ENCODE assay signal across 14 cellular contexts in genomic region chr3:103690536-103690935, GRCh38.
DNase-seq lines count a peak whose midpoint lies in the region; ATAC-seq and TF ChIP-seq lines count a peak whose summit lies in the region.
"Had no signal": no experiment of that assay in that cellular context is flagged by ENCODE, and none has a peak within 500 bp of the region (broad histone marks: within the 10 kb centered on the region; RNA-seq: fewer than 3 reads in every experiment).

No MANE protein-coding gene starts in this region.

- no peak overlapping the region for H3K4me3 Mint-ChIP-seq in WTC11
- H3K4me3 Mint-ChIP-seq: CD4-positive, alpha-beta T cell had no signal

- H3K4me1 Mint-ChIP-seq in WTC11: peaks cover 5% of the 10 kb centered on the region; the same call in 1 of the 2 replicates

- H3K27me3 Mint-ChIP-seq in WTC11 (ENCODE audit: low read depth): no peaks in the 10 kb centered on the region
- H3K27me3 Mint-ChIP-seq: CD4-positive, alpha-beta T cell had no signal

- TF ChIP-seq CTCF in WTC11 (IDR thresholded peaks at IDR 0.05) (no peak), foreskin keratinocyte (conservative IDR thresholded peaks at IDR 0.05) (no peak)

- peak; percentile 89 for ATAC-seq in WTC11
- ATAC-seq in foreskin keratinocyte: no peak
- ATAC-seq: HCT116 had no signal

- no peaks in the 10 kb centered on the region for H3K4me1 ChIP-seq in foreskin keratinocyte
- H3K4me1 ChIP-seq: BLaER1 treated with 17β-estradiol and CSF1 and Interleukin-3, amounts not matched to agents 10 nM and 100 nM had no signal

- no peak overlapping the region for H3K27ac ChIP-seq in foreskin keratinocyte
- H3K27ac ChIP-seq: BLaER1 treated with 17β-estradiol and CSF1 and Interleukin-3, amounts not matched to agents 10 nM and 100 nM had no signal

- CTCF ChIA-PET in WTC11 (lab: Charles Lee): interaction anchor here (0.8 kb wide), 1 partner anchor 395 kb away, joined by 3 read pairs; no protein-coding TSS in a partner anchor

- POLR2A ChIA-PET in WTC11 (lab: Charles Lee): no interaction called here

- H3K27me3 ChIP-seq in foreskin keratinocyte: no peaks in the 10 kb centered on the region
- H3K27me3 ChIP-seq: BLaER1 treated with 17β-estradiol and CSF1 and Interleukin-3, amounts not matched to agents 10 nM and 100 nM had no signal

- no peak overlapping the region for H3K27ac Mint-ChIP-seq in WTC11
- H3K27ac Mint-ChIP-seq: CD4-positive, alpha-beta T cell had no signal

- peaks cover 35% of the 10 kb centered on the region for H3K9me3 Mint-ChIP-seq in WTC11

- DNase-seq in SIG-M5 treated with dmso at 0.1 percent for 504 hours (lab: John Stamatoyannopoulos, UW; ENCODE audit: unreplicated experiment) (peak; percentile 2), SIG-M5 (lab: John Stamatoyannopoulos, UW) (no peak), WTC11 (ENCODE audit: low spot score) (no peak), foreskin keratinocyte (peak; percentile 10 to 28), putamen (ENCODE audit: low spot score) (no peak), C1 segment of cervical spinal cord (lab: John Stamatoyannopoulos, UW) (no peak), DMS 273 (lab: John Stamatoyannopoulos, UW; ENCODE audit: unreplicated experiment) (no peak)
- DNase-seq: 8988T; ACHN; Calu3; CD4-positive, alpha-beta T cell; DMS79 had no signal

- H3K36me3 Mint-ChIP-seq in WTC11: peaks cover 27% of the 10 kb centered on the region

TF ChIP-seq in WTC11, 78 proteins besides CTCF, POLR2A, EP300 and RAD21:
- TF ChIP-seq ZNF532 (CRISPR knock-in tag; IDR thresholded peaks at IDR 0.05; ENCODE audit: borderline replicate concordance) (no peak), GTF2I (CRISPR knock-in tag; conservative IDR thresholded peaks at IDR 0.05) (no peak), ZNF263 (CRISPR knock-in tag; IDR thresholded peaks at IDR 0.05; ENCODE audit: low read depth) (no peak), E2F4 (CRISPR knock-in tag; IDR thresholded peaks at IDR 0.05; ENCODE audit: borderline replicate concordance, low read depth) (no peak), SOX15 (CRISPR knock-in tag; IDR thresholded peaks at IDR 0.05) (no peak), FOXK1 (CRISPR knock-in tag; IDR thresholded peaks at IDR 0.05) (no peak), ZBTB43 (CRISPR knock-in tag; IDR thresholded peaks at IDR 0.05) (no peak), ATF3 (CRISPR knock-in tag; conservative IDR thresholded peaks at IDR 0.05) (no peak), FOXP1 (CRISPR knock-in tag; IDR thresholded peaks at IDR 0.05; ENCODE audit: borderline replicate concordance) (no peak), ZNF317 (CRISPR knock-in tag; IDR thresholded peaks at IDR 0.05; ENCODE audit: borderline replicate concordance, low read depth) (no peak), EMX1 (CRISPR knock-in tag; IDR thresholded peaks at IDR 0.05) (no peak), TP53 (CRISPR knock-in tag; IDR thresholded peaks at IDR 0.05) (no peak), RORB (CRISPR knock-in tag; IDR thresholded peaks at IDR 0.05) (no peak), TCF7 (CRISPR knock-in tag; IDR thresholded peaks at IDR 0.05; ENCODE audit: low read depth) (no peak)
TF ChIP-seq in WTC11: peak in this region for 0.

Comparison
In these comparisons a context has a peak if more than half of its experiments do, and no peak if none do; other contexts are left out.
1. DNase-seq: peak in SIG-M5 treated with dmso at 0.1 percent for 504 hours (single experiment) and foreskin keratinocyte (2 of 2); none in SIG-M5 (single experiment), WTC11 (single experiment), putamen (single experiment), C1 segment of cervical spinal cord (0 of 14) and DMS 273 (single experiment).